ENCODE assay signal across 8 cellular contexts in the genomic region with DNA sequence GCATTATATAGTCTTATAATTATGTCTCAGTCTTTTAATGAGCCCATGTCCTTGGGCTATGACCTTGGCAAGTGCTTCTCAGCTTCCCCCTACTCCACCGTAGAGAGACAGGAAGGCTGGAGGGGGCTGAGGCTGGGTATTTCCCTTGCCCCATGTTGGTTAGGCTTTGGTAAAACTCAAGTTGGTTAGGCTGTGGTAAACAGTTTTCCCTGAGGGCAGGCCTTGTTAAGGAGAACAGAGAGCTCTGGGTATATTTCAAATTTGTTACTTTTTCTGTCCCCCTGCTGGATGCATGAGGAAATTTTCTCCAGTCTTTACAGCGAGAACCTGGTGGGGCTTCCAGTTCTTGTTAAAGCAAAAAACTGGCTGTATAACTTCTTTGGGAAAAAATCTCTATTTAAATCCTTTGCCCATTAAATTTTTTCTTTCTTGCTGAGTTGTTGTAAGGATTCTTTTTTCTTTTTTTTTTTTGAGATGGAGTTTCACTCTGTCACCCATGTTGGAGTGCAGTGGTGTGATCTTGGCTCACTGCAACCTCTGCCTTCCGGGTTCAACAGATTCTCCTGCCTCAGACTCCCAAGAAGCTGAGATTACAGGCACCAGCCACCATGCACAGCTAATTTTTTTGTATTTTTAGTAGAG. TPM values are rescaled to one million over a fixed set of nuclear protein-coding genes. Genes with fewer than 3 reads are reported as not detected.
DNase-seq lines count a peak whose midpoint lies in the region; ATAC-seq and TF ChIP-seq lines count a peak whose summit lies in the region.

No MANE protein-coding gene starts in this region.

- peak; percentile 56 for TF ChIP-seq CTCF in epithelial cell of proximal tubule (conservative IDR thresholded peaks at IDR 0.05; ENCODE audit: low read depth, low read length)

- peak; percentile 69 for DNase-seq in activated effector memory CD4-positive, alpha-beta T cell treated with anti-CD3 and anti-CD28 coated beads, Interleukin-2, amount 50 U/mL, for 16 hours
- no peak for DNase-seq in activated effector memory CD4-positive, alpha-beta T cell treated with Interleukin-2 at 50 U/mL for 16 hours
- DNase-seq in epithelial cell of proximal tubule (ENCODE audit: low read depth): no peak
- DNase-seq in pons (ENCODE audit: low spot score): peak; percentile 33
- no peak for DNase-seq in D341Med (ENCODE audit: low spot score)
- DNase-seq in activated gamma-delta T cell (lab: John Stamatoyannopoulos, UW): no peak

- peaks cover 20% of the 10 kb centered on the region for H3K27me3 Mint-ChIP-seq in T-helper 1 cell treated with Interleukin-12 subunit alpha and Interleukin-12 subunit beta and Interleukin-4 antibody, amounts not matched to agents 30 μg/mL and 1 μg/mL, for 36 hours (ENCODE audit: low read depth)

- H3K4me3 ChIP-seq in epithelial cell of proximal tubule (ENCODE audit: low read depth, low read length): no peak overlapping the region

- H3K4me3 Mint-ChIP-seq in T-helper 1 cell treated with Interleukin-12 subunit alpha and Interleukin-12 subunit beta and Interleukin-4 antibody, amounts not matched to agents 30 μg/mL and 1 μg/mL, for 36 hours: peak overlapping the region; percentile 14

- ATAC-seq in HG03159 (IDR thresholded peaks at IDR 0.05; ENCODE audit: unreplicated experiment): peak; percentile 72

- no peaks in the 10 kb centered on the region for H3K9me3 Mint-ChIP-seq in T-helper 1 cell treated with Interleukin-12 subunit alpha and Interleukin-12 subunit beta and Interleukin-4 antibody, amounts not matched to agents 30 μg/mL and 1 μg/mL, for 36 hours

- peaks cover 49% of the 10 kb centered on the region for H3K4me1 Mint-ChIP-seq in T-helper 1 cell treated with Interleukin-12 subunit alpha and Interleukin-12 subunit beta and Interleukin-4 antibody, amounts not matched to agents 30 μg/mL and 1 μg/mL, for 36 hours (ENCODE audit: low read depth)

- H3K27ac Mint-ChIP-seq in T-helper 1 cell treated with Interleukin-12 subunit alpha and Interleukin-12 subunit beta and Interleukin-4 antibody, amounts not matched to agents 30 μg/mL and 1 μg/mL, for 36 hours: peak overlapping the region; percentile 68

- H3K36me3 Mint-ChIP-seq in T-helper 1 cell treated with Interleukin-12 subunit alpha and Interleukin-12 subunit beta and Interleukin-4 antibody, amounts not matched to agents 30 μg/mL and 1 μg/mL, for 36 hours (ENCODE audit: low read depth): peaks cover 7% of the 10 kb centered on the region

RNA-seq across cellular contexts. Expression of gene DCHS1, which starts 12.2 kb away (rescaled TPM):
- total RNA-seq in epithelial cell of proximal tubule: 1.2 and 1.8 TPM in 2 replicates

RNA-seq across cellular contexts. Expression of gene MRPL17, which starts 15.3 kb away (rescaled TPM):
- total RNA-seq in epithelial cell of proximal tubule: 44.7 and 62.6 TPM in 2 replicates

RNA-seq across cellular contexts. Expression of gene TPP1, which starts 48.6 kb away (rescaled TPM):
- total RNA-seq in epithelial cell of proximal tubule: 7.4 and 15.4 TPM in 2 replicates

RNA-seq across cellular contexts. Expression of gene TAF10, which starts 55.8 kb away (rescaled TPM):
- 108 and 205 TPM in 2 replicates for total RNA-seq in epithelial cell of proximal tubule

Comparison
In these comparisons a context has a peak if more than half of its experiments do, and no peak if none do; other contexts are left out.
1. DNase-seq: peak in activated effector memory CD4-positive, alpha-beta T cell treated with anti-CD3 and anti-CD28 coated beads, Interleukin-2, amount 50 U/mL, for 16 hours (single experiment) and pons (single experiment); none in activated effector memory CD4-positive, alpha-beta T cell treated with Interleukin-2 at 50 U/mL for 16 hours (single experiment), epithelial cell of proximal tubule (single experiment), D341Med (single experiment) and activated gamma-delta T cell (single experiment).